In the genomic region with DNA sequence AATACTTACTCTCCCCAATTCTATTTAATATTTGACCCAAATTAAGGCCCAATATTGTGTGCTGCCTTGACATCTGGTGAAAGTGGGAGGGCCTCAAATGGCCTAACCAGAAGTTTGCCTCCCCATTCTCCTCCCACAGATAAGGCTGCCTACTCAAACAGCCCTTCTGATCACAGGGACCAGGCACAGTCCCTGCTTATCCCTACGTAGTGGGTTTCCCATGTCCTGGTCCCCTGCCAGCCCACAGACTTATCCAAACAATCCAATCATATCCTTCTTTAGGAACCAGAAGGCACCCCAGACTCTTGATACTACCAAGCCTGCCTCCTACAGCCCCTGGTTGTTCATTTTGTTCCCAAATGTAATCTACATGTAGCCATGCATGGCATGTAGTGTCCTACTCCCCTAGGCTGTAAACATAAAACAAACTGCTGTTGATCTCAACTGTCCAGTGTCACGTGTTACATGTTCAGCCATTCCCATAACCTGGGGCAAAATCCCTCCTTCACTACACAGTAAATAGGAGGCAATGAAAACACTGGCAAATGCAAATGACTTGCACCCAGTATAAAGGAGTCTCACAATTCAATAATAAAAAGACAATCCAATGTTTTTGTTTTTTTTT, we compare ENCODE assay signal across 26 cellular contexts. TPM values are rescaled to one million over a fixed set of nuclear protein-coding genes. Genes with fewer than 3 reads are reported as not detected.
DNase-seq lines count a peak whose midpoint lies in the region; ATAC-seq, FAIRE-seq and TF ChIP-seq lines count a peak whose summit lies in the region.
"Had no signal": no experiment of that assay in that cellular context is flagged by ENCODE, and none has a peak within 500 bp of the region (broad histone marks: within the 10 kb centered on the region; RNA-seq: fewer than 3 reads in every experiment).

No MANE protein-coding gene starts in this region.

- no peak overlapping the region for H2BK120ac ChIP-seq in trophoblast cell (ENCODE audit: insufficient read depth, low read length, poor library complexity)

- H2AK5ac ChIP-seq in trophoblast cell (ENCODE audit: low read length) = no peak overlapping the region

- H3K36me3 ChIP-seq in trophoblast cell (ENCODE audit: control insufficient read depth in 1 of 2, insufficient read depth in 2 of 2, low read length in 2 of 2) = peaks cover 0 to 3% of the 10 kb centered on the region in 2 experiments

- H2AFZ ChIP-seq in trophoblast cell (ENCODE audit: insufficient read depth, low read length, poor library complexity) = no peak overlapping the region

- DNase-seq in Daoy (ENCODE audit: low read depth) (peak; percentile 6), HTR-8/SVneo (ENCODE audit: insufficient read length, low spot score) (no peak), endothelial cell (ENCODE audit: low spot score) (no peak), trophoblast cell (peak; percentile 64 to 83), posterior vena cava (ENCODE audit: low spot score) (no peak), SIG-M5 (lab: John Stamatoyannopoulos, UW) (no peak), NOMO-1 treated with DMSO at 0.1 percent for 48 hours (lab: John Stamatoyannopoulos, UW; ENCODE audit: unreplicated experiment) (no peak)
- DNase-seq: activated CD4-positive, alpha-beta T cell treated with anti-CD3 and anti-CD28 coated beads, Interleukin-2, amount 50 U/mL, for 4 hours; activated naive CD8-positive, alpha-beta T cell treated with anti-CD3 and anti-CD28 coated beads for 36 hours; EL; kidney; NCI-H1092; NCI-H187 treated with DMSO at 0.1 percent for 48 hours; NCI-H226; stimulated activated CD4-positive, alpha-beta T cell treated with anti-CD3 and anti-CD28 coated beads, Interleukin-2, amount 100 ng/mL, for 24 hours; testis had no signal

- no peak overlapping the region for H3K27ac Mint-ChIP-seq in endothelial cell (ENCODE audit: unreplicated experiment)
- H3K27ac Mint-ChIP-seq: activated naive CD8-positive, alpha-beta T cell treated with anti-CD3 and anti-CD28 coated beads for 36 hours; activated T-helper 1 cell treated with anti-CD3 and anti-CD28 coated beads, Interleukin-12 subunit alpha, Interleukin-12 subunit beta, Interleukin-2, Interleukin-4 antibody, amounts not matched to agents 30 ng/mL and 10 ng/mL and 1 ng/mL, durations not matched to agents 14 hours and 24 hours and 36 hours; T-helper 2 cell treated with Interferon-gamma antibody and Interleukin-4, amounts not matched to agents 5 μg/mL and 100 μg/mL, for 36 hours had no signal

- no peak overlapping the region for H2BK12ac ChIP-seq in trophoblast cell (ENCODE audit: low read length)

- no peaks in the 10 kb centered on the region for H3K9me3 Mint-ChIP-seq in endothelial cell (ENCODE audit: unreplicated experiment)
- H3K9me3 Mint-ChIP-seq: activated T-helper 1 cell treated with anti-CD3 and anti-CD28 coated beads, Interleukin-12 subunit alpha, Interleukin-12 subunit beta, Interleukin-2, Interleukin-4 antibody, amounts not matched to agents 30 ng/mL and 10 ng/mL and 1 ng/mL, durations not matched to agents 14 hours and 24 hours and 36 hours; T-helper 2 cell treated with Interferon-gamma antibody and Interleukin-4, amounts not matched to agents 5 μg/mL and 100 μg/mL, for 36 hours had no signal

- no peak overlapping the region for H3K23ac ChIP-seq in trophoblast cell (ENCODE audit: low read length)

- H3K14ac ChIP-seq in trophoblast cell (ENCODE audit: low read length) = no peak overlapping the region

- no peak for ATAC-seq in HG03520 (IDR thresholded peaks at IDR 0.05; ENCODE audit: unreplicated experiment)

- H3K4me2 ChIP-seq in trophoblast cell (ENCODE audit: low read length) = no peak overlapping the region

- no peaks in the 10 kb centered on the region for H3K4me1 ChIP-seq in trophoblast cell (ENCODE audit: control insufficient read depth in 1 of 2, insufficient read depth in 2 of 2, low read length in 2 of 2)
- H3K4me1 ChIP-seq: ascending aorta, testis, vagina had no signal

- no peak overlapping the region for H3K18ac ChIP-seq in trophoblast cell (ENCODE audit: low read length)

- peaks cover 4% of the 10 kb centered on the region for H3K4me1 Mint-ChIP-seq in endothelial cell (ENCODE audit: unreplicated experiment)

- H3K27ac ChIP-seq in trophoblast cell (ENCODE audit: low read depth, low read length) = no peak overlapping the region
- H3K27ac ChIP-seq: ascending aorta, C4-2B, neutrophil, testis, vagina had no signal

- peak; percentile 46 for FAIRE-seq in HTR-8/SVneo (lab: Jason Lieb, UNC)
- FAIRE-seq: GM19239, kidney had no signal

- H3K4me3 ChIP-seq in trophoblast cell (ENCODE audit: low read depth, low read length) = no peak overlapping the region
- H3K4me3 ChIP-seq: ascending aorta, lung, skin epidermis, testis, vagina had no signal

- no peak overlapping the region for H4K8ac ChIP-seq in trophoblast cell (ENCODE audit: low read depth, low read length)

- peak overlapping the region; percentile 37 for H3K4me3 Mint-ChIP-seq in endothelial cell (ENCODE audit: unreplicated experiment)
- H3K4me3 Mint-ChIP-seq: activated naive CD8-positive, alpha-beta T cell treated with anti-CD3 and anti-CD28 coated beads for 36 hours; activated T-helper 1 cell treated with anti-CD3 and anti-CD28 coated beads, Interleukin-12 subunit alpha, Interleukin-12 subunit beta, Interleukin-2, Interleukin-4 antibody, amounts not matched to agents 30 ng/mL and 10 ng/mL and 1 ng/mL, durations not matched to agents 14 hours and 24 hours and 36 hours; T-helper 2 cell treated with Interferon-gamma antibody and Interleukin-4, amounts not matched to agents 5 μg/mL and 100 μg/mL, for 36 hours had no signal

- no peaks in the 10 kb centered on the region for H3K27me3 ChIP-seq in trophoblast cell (ENCODE audit: insufficient read depth, low read length)
- H3K27me3 ChIP-seq: ascending aorta, neutrophil, testis, vagina had no signal

- no peaks in the 10 kb centered on the region for H3K9me3 ChIP-seq in trophoblast cell (ENCODE audit: insufficient read depth, low read depth, low read length)
- H3K9me3 ChIP-seq: neutrophil, testis had no signal

- H3K9ac ChIP-seq in trophoblast cell (ENCODE audit: low read length) = no peak overlapping the region

- intact Hi-C loops in posterior vena cava (cut with DNase I) = no loop called here

- H3K79me1 ChIP-seq in trophoblast cell (ENCODE audit: low read length) = no peaks in the 10 kb centered on the region

- WGBS in trophoblast cell (ENCODE audit: extremely low coverage, insufficient coverage, insufficient read length) = no CpG with 5 or more reads among the region's 2 CpGs

- H3K79me2 ChIP-seq in trophoblast cell (ENCODE audit: control insufficient read depth, insufficient read depth, low read length, poor library complexity) = no peaks in the 10 kb centered on the region

- no peak for TF ChIP-seq CTCF in endothelial cell (IDR thresholded peaks at IDR 0.05; ENCODE audit: unreplicated experiment)

- no peak overlapping the region for H4K91ac ChIP-seq in trophoblast cell (ENCODE audit: low read depth, low read length)

- no peak overlapping the region for H4K12ac ChIP-seq in trophoblast cell (ENCODE audit: low read depth, low read length)

- no peaks in the 10 kb centered on the region for H3K36me3 Mint-ChIP-seq in endothelial cell (ENCODE audit: low read depth, unreplicated experiment)

- no peak overlapping the region for H3K4ac ChIP-seq in trophoblast cell (ENCODE audit: low read depth, low read length)

- H3K27me3 Mint-ChIP-seq in endothelial cell (ENCODE audit: unreplicated experiment) = peaks cover 4% of the 10 kb centered on the region
- H3K27me3 Mint-ChIP-seq: activated naive CD8-positive, alpha-beta T cell treated with anti-CD3 and anti-CD28 coated beads for 36 hours had no signal

- no peak overlapping the region for H2BK5ac ChIP-seq in trophoblast cell (ENCODE audit: low read depth, low read length, poor library complexity)

RNA-seq across cellular contexts. Expression of a gene that starts 49.3 kb away (rescaled TPM):
- 10.6 and 20.4 TPM in 2 replicates for total RNA-seq in Daoy (2014; rRNA removed; shearing (Covaris generic))
- 14.1 TPM for total RNA-seq in endothelial cell (ENCODE audit: unreplicated experiment)
- polyA plus RNA-seq in trophoblast cell (2013) = 24.8 and 27.6 TPM in 2 replicates
- 10 to 100 TPM; 42.4 to 48.2 TPM for total RNA-seq in posterior vena cava

Comparison
In these comparisons a context has a peak if more than half of its experiments do, and no peak if none do; other contexts are left out.
1. DNase-seq: peak in Daoy (single experiment) and trophoblast cell (2 of 2); none in HTR-8/SVneo (single experiment), endothelial cell (single experiment), posterior vena cava (single experiment), SIG-M5 (single experiment) and NOMO-1 treated with DMSO at 0.1 percent for 48 hours (single experiment).